In the genomic region with DNA sequence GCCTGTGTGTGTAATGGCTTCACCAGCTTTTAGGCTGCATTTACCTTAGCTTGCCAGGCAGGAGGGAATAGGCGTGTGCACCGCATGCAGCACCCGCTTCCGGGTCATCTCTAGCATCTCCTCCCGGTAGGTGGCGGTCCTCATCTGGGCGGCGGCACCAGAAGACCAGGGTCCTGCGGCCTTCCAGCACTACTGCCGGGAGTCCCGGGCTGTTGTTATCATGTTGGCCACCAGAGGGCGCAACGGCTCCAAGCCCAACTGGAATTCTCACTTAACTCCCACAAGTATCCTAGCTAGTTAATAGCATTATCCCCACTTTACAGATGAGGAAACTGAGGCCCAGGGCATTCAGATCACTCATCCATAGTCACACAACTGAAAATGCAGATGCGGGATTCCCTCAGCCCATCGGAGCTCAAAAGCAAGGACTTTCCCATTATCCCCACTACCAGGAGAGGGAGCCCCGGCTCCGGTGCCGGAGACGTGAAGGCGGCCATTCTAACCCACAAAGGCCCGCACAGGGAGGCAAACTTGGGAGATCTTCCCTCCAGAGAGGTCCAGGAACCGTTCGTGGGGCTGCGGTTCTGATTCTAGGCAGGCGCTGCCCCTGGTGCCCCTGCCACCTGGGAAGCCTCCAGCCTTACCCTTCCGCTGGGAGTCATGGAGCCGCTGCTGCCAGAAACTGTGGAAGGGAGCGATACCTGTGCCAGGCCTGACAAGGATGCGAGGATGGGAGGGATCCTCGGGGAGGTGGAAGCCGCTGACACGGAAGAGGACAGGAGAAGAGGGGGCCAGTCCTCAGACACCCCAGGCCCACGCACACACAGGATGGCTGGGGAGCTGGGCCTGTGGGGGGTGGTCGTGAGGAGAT, we compare ENCODE assay signal across 8 cellular contexts. TPM values are rescaled to one million over a fixed set of nuclear protein-coding genes. Genes with fewer than 3 reads are reported as not detected.
DNase-seq lines count a peak whose midpoint lies in the region; ATAC-seq and TF ChIP-seq lines count a peak whose summit lies in the region.

No MANE protein-coding gene starts in this region.

- 39% methylated on average over 34 of the region's 34 CpGs; no CpG with 5 or more reads in 1 of the 2 donors for WGBS in transverse colon (ENCODE audit: low coverage in 1 of 2), 2 donors

- intact Hi-C loops in CD8-positive, alpha-beta T cell (cut with DNase I, micrococcal nuclease): loop anchor here (1.0 to 5.0 kb wide), 3 partner anchors 102 to 418 kb away; no protein-coding TSS in a partner anchor
- intact Hi-C loops in transverse colon (cut with DNase I; ENCODE audit: low total_unique reads): loop anchor here (5.0 kb wide), 1 partner anchor 102 kb away; no protein-coding TSS in a partner anchor

- peak; percentile 94 for TF ChIP-seq CTCF in CD8-positive, alpha-beta T cell (IDR thresholded peaks at IDR 0.05)
- TF ChIP-seq CTCF in RWPE1 (conservative IDR thresholded peaks at IDR 0.05; ENCODE audit: low read depth) (peak; percentile 87), foreskin fibroblast (IDR thresholded peaks at IDR 0.05; ENCODE audit: low read depth, low read length) (peak; percentile 79), osteoblast (IDR thresholded peaks at IDR 0.05; ENCODE audit: extremely low read depth, low read depth, low read length) (peak; percentile 85), transverse colon (IDR thresholded peaks at IDR 0.05) (peak; percentile 90 to 97 (median 94))

- no peaks in the 10 kb centered on the region for H3K79me2 ChIP-seq in osteoblast (ENCODE audit: insufficient read depth, low read length)

- DNase-seq in CD8-positive, alpha-beta T cell: peak; percentile 28 to 79 (median 53)
- DNase-seq in KBM-7 (peak; percentile 92), RWPE1 (ENCODE audit: low spot score) (peak; percentile 75), foreskin fibroblast (peak; percentile 33 to 75), osteoblast (ENCODE audit: insufficient read length, low spot score, missing footprints) (peak; percentile 97), transverse colon (peak; percentile 79)
- DNase-seq in activated T-helper 1 cell treated with anti-CD3 and anti-CD28 coated beads, Interleukin-2, amount 50 U/mL, for 16 hours (ENCODE audit: low read depth in 1 of 2, low spot score in 1 of 2): peak; percentile 44 to 48

- in situ Hi-C loops in KBM-7 (cut with MboI; ENCODE audit: low pct_unique_long_range_greater_than_20kb, low sequenced_read_pairs): loop anchor here (25.0 kb wide), 1 partner anchor 207 kb away; no protein-coding TSS in a partner anchor
- in situ Hi-C loops in transverse colon (cut with MboI; ENCODE audit: low pct_ligation_motif_present in 1 of 4, low pct_unique_long_range_greater_than_20kb in 1 of 4, low sequenced_read_pairs in 3 of 4): loop anchor here (5.0 to 10.0 kb wide), 5 partner anchors 48 to 222 kb away; no protein-coding TSS in a partner anchor

- peak overlapping the region; percentile 47 for H2AFZ ChIP-seq in osteoblast (ENCODE audit: low read length)

- H4K20me1 ChIP-seq in osteoblast (ENCODE audit: insufficient read depth, low read length): no peaks in the 10 kb centered on the region

- H3K9me3 Mint-ChIP-seq in CD8-positive, alpha-beta T cell: no peaks in the 10 kb centered on the region

- H3K4me2 ChIP-seq in osteoblast (ENCODE audit: insufficient read depth, low read length): no peak overlapping the region

- no peaks in the 10 kb centered on the region for H3K36me3 ChIP-seq in CD8-positive, alpha-beta T cell (ENCODE audit: insufficient read depth, low read length)
- H3K36me3 ChIP-seq in osteoblast (ENCODE audit: insufficient read depth, low read length) (no peaks in the 10 kb centered on the region), transverse colon (no peaks in the 10 kb centered on the region)

- no peaks in the 10 kb centered on the region for H3K4me1 ChIP-seq in CD8-positive, alpha-beta T cell (ENCODE audit: insufficient read depth, low read length)
- no peaks in the 10 kb centered on the region for H3K4me1 ChIP-seq in osteoblast (ENCODE audit: insufficient read depth, low read length)
- H3K4me1 ChIP-seq in transverse colon: no peaks in the 10 kb centered on the region

- peaks cover 3% of the 10 kb centered on the region for H3K27me3 Mint-ChIP-seq in CD8-positive, alpha-beta T cell (ENCODE audit: low read depth)

- no peak for TF ChIP-seq EP300 in transverse colon (IDR thresholded peaks at IDR 0.05; ENCODE audit: low read depth)

- no peak overlapping the region for H3K4me3 Mint-ChIP-seq in CD8-positive, alpha-beta T cell

- POLR2A ChIA-PET in CD8-positive, alpha-beta T cell (lab: Charles Lee): no interaction called here
- POLR2A ChIA-PET in RWPE1 (lab: Yijun Ruan, JAX; ENCODE audit: low non-redundant PET): no interaction called here

- H3K9me3 ChIP-seq in CD8-positive, alpha-beta T cell (ENCODE audit: low read length): no peaks in the 10 kb centered on the region
- no peaks in the 10 kb centered on the region for H3K9me3 ChIP-seq in osteoblast (ENCODE audit: low read depth, low read length)
- no peaks in the 10 kb centered on the region for H3K9me3 ChIP-seq in transverse colon

- CTCF ChIA-PET in CD8-positive, alpha-beta T cell (lab: Charles Lee): interaction anchor here (0.6 to 6.5 kb wide), 23 partner anchors 9 to 430 kb away, joined by 3 to 181 read pairs (median 3); a partner anchor contains a TSS
- CTCF ChIA-PET in RWPE1 (lab: Yijun Ruan, JAX): interaction anchor here (0.6 to 3.3 kb wide), 23 partner anchors 9 to 680 kb away, joined by 3 to 36 read pairs (median 4); a partner anchor contains a TSS

- no peak overlapping the region for H3K27ac Mint-ChIP-seq in CD8-positive, alpha-beta T cell

- ATAC-seq in CD8-positive, alpha-beta T cell: peak; percentile 62
- peak; percentile 70 for ATAC-seq in GM21367 (IDR thresholded peaks at IDR 0.05; ENCODE audit: unreplicated experiment)

- no peak overlapping the region for H3K27ac ChIP-seq in CD8-positive, alpha-beta T cell (ENCODE audit: low read depth, low read length)
- H3K27ac ChIP-seq in RWPE1 (no peak overlapping the region), osteoblast (ENCODE audit: low read depth, low read length) (no peak overlapping the region), transverse colon (no peak overlapping the region)

- no peaks in the 10 kb centered on the region for H3K36me3 Mint-ChIP-seq in CD8-positive, alpha-beta T cell

- TF ChIP-seq POLR2A in transverse colon (IDR thresholded peaks at IDR 0.05): no peak

- no peaks in the 10 kb centered on the region for H3K27me3 ChIP-seq in CD8-positive, alpha-beta T cell (ENCODE audit: insufficient read depth, low read length)
- no peaks in the 10 kb centered on the region for H3K27me3 ChIP-seq in osteoblast (ENCODE audit: insufficient read depth, low read length)
- H3K27me3 ChIP-seq in transverse colon: no peaks in the 10 kb centered on the region

- no peaks in the 10 kb centered on the region for H3K4me1 Mint-ChIP-seq in CD8-positive, alpha-beta T cell (ENCODE audit: low read depth)

- H3K4me3 ChIP-seq in CD8-positive, alpha-beta T cell (ENCODE audit: low read depth, low read length): no peak overlapping the region
- H3K4me3 ChIP-seq in foreskin fibroblast (ENCODE audit: low read depth in 1 of 2, low read length in 2 of 2): no peak overlapping the region
- no peak overlapping the region for H3K4me3 ChIP-seq in osteoblast (ENCODE audit: insufficient read depth, low read length)
- no peak overlapping the region for H3K4me3 ChIP-seq in transverse colon

RNA-seq across cellular contexts. Expression of a gene that starts 23.9 kb away (rescaled TPM):
- total RNA-seq in CD8-positive, alpha-beta T cell: 10 to 100 TPM; 13.9 to 14.9 TPM
- total RNA-seq in osteoblast: 1.4 and 4.7 TPM in 2 replicates
- total RNA-seq in transverse colon: 100 to 1,000 TPM; 245 to 463 (median 368) TPM

Comparison
In these comparisons a context has a peak if more than half of its experiments do, and no peak if none do; other contexts are left out.
1. DNase-seq: peak in every context shown above with its lines; median percentile 97 in osteoblast; 92 in KBM-7; 79 in transverse colon; 75 in RWPE1; 54 in foreskin fibroblast; 53 in CD8-positive, alpha-beta T cell; 46 in activated T-helper 1 cell treated with anti-CD3 and anti-CD28 coated beads, Interleukin-2, amount 50 U/mL, for 16 hours.
2. RNA of a gene that starts 23.9 kb away (total RNA-seq): 245 to 463 TPM in transverse colon; 13.9 to 14.9 TPM in CD8-positive, alpha-beta T cell and 1.4 to 4.7 TPM in osteoblast; every median in the first group is over 10 times any median in the second.
3. Peak in every context shown above with its lines, with median percentiles within 50 percentile points of each other: CTCF ChIP-seq.